Comparison of ENCODE assay signal across 17 cellular contexts in the genomic region with DNA sequence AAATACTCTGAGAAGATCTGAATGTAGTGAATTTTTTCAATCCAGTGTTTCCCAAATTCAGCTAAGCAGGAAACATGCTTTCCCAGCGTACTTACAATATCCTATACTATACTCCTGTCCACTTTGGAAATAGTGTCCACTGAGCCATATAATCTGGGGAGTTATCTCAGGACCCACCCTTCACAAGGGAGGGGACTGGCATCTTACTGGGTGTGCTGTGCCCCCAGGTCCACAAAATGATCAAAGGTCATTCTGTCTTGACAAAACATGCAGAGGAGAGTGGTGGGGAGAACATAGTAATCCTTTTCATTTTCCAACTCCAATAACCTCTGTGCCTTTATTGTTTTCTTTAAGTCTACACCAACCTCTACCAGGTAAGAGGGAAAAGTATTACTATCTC.
"Had no signal": no experiment of that assay in that cellular context is flagged by ENCODE, and none has a peak within 500 bp of the region (broad histone marks: within the 10 kb centered on the region; RNA-seq: fewer than 3 reads in every experiment).

No MANE protein-coding gene starts in this region.

- ATAC-seq: activated CD4-positive, CD25-positive, alpha-beta regulatory T cell treated with anti-CD3 and anti-CD28 coated beads, Interleukin-2, amount 50 U/mL, for 24 hours; stimulated activated naive CD8-positive, alpha-beta T cell treated with anti-CD3 and anti-CD28 coated beads, Interleukin-15, Interleukin-2, amounts not matched to agents 100 U/mL and 50 U/mL, for 24 hours; T-cell had no signal

- H3K4me1 Mint-ChIP-seq: activated naive CD8-positive, alpha-beta T cell treated with anti-CD3 and anti-CD28 coated beads for 36 hours; T-cell had no signal

- H3K4me3 Mint-ChIP-seq: activated naive CD8-positive, alpha-beta T cell treated with anti-CD3 and anti-CD28 coated beads for 36 hours; activated T-helper 1 cell treated with anti-CD3 and anti-CD28 coated beads, Interleukin-12 subunit alpha, Interleukin-12 subunit beta, Interleukin-2, Interleukin-4 antibody, amounts not matched to agents 30 ng/mL and 10 ng/mL and 1 ng/mL, durations not matched to agents 14 hours and 24 hours and 36 hours; neural crest cell; T-cell had no signal

- H3K27ac ChIP-seq: brain microvascular endothelial cell, hepatocyte, SK-N-MC, thoracic aorta, vagina had no signal

- H3K4me3 ChIP-seq: hepatocyte, SK-N-MC, thoracic aorta, vagina had no signal

- H3K27me3 ChIP-seq: brain microvascular endothelial cell, hepatocyte, vagina had no signal

- H3K27ac Mint-ChIP-seq: activated naive CD8-positive, alpha-beta T cell treated with anti-CD3 and anti-CD28 coated beads for 36 hours; activated T-helper 1 cell treated with anti-CD3 and anti-CD28 coated beads, Interleukin-12 subunit alpha, Interleukin-12 subunit beta, Interleukin-2, Interleukin-4 antibody, amounts not matched to agents 30 ng/mL and 10 ng/mL and 1 ng/mL, durations not matched to agents 14 hours and 24 hours and 36 hours; T-cell had no signal

- H3K9me3 ChIP-seq: vagina had no signal

- H3K36me3 Mint-ChIP-seq: activated naive CD8-positive, alpha-beta T cell treated with anti-CD3 and anti-CD28 coated beads for 36 hours; T-cell had no signal

- H3K36me3 ChIP-seq: brain microvascular endothelial cell, thoracic aorta, vagina had no signal

- DNase-seq: activated CD4-positive, alpha-beta T cell treated with anti-CD3 and anti-CD28 coated beads, Interleukin-2, amount 50 U/mL, for 1 hour; activated CD8-positive, alpha-beta memory T cell treated with anti-CD3 and anti-CD28 coated beads for 24 hours; activated naive CD8-positive, alpha-beta T cell treated with anti-CD3 and anti-CD28 coated beads for 36 hours; brain microvascular endothelial cell; cerebellar nuclear complex; effector CD8-positive, alpha-beta T cell; stimulated activated CD4-positive, alpha-beta T cell treated with anti-CD3 and anti-CD28 coated beads, Interleukin-4, amount 100 ng/mL, for 24 hours; stimulated activated naive CD8-positive, alpha-beta T cell treated with anti-CD3 and anti-CD28 coated beads, Interleukin-15, Interleukin-2, amounts not matched to agents 100 U/mL and 50 U/mL, for 24 hours; T-cell; T-helper 9 cell had no signal
